Comparison of ENCODE assay signal across 17 cellular contexts in the genomic region with DNA sequence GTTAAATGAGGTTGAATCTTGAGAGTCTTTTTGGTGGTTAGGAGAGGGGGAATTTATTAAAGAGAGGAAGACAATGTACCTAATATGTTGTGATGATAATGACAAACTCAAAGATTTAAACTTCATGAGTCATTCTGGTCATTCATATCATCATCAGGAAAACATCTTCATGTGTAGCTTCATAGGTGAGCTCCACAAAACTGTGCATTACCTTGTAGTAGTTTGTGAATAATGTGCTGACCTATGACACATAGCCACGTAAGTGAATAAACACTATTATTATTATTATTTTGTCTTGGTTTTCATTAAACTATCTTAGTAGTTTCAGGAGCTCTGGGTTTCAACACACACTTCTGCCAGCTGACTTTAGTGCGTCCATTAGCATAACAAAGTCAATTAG. TPM values are rescaled to one million over a fixed set of nuclear protein-coding genes. Genes with fewer than 3 reads are reported as not detected.
DNase-seq lines count a peak whose midpoint lies in the region; ATAC-seq, FAIRE-seq and TF ChIP-seq lines count a peak whose summit lies in the region.
"Had no signal": no experiment of that assay in that cellular context is flagged by ENCODE, and none has a peak within 500 bp of the region (broad histone marks: within the 10 kb centered on the region; RNA-seq: fewer than 3 reads in every experiment).

No MANE protein-coding gene starts in this region.

- H3K9me2 ChIP-seq in PC-9 (ENCODE audit: insufficient read depth): no peaks in the 10 kb centered on the region

- no TSS peak for BruUV-seq in PC-9 (replicated peaks; lab: Mats Ljungman, UMichigan)

- no peaks in the 10 kb centered on the region for H3K79me2 ChIP-seq in PC-9 (ENCODE audit: low read depth)

- no peak for TF ChIP-seq CTCF in PC-9 (conservative IDR thresholded peaks at IDR 0.05)

- no peak overlapping the region for H2AFZ ChIP-seq in PC-9

- H3F3A ChIP-seq in PC-9 (ENCODE audit: insufficient read depth, low read depth): no peaks in the 10 kb centered on the region

- peak; percentile 34 for FAIRE-seq in A204.1 (lab: Jason Lieb, UNC)
- FAIRE-seq: G401.6 had no signal

- H3K27ac ChIP-seq in PC-9 (no peak overlapping the region), epithelial cell of prostate (peak overlapping the region; percentile 30), muscle layer of duodenum (ENCODE audit: low read length) (no peak overlapping the region)
- H3K27ac ChIP-seq: upper lobe of right lung had no signal

- H3K9me3 ChIP-seq in PC-9 (ENCODE audit: insufficient read depth, low read depth) (no peaks in the 10 kb centered on the region), muscle layer of duodenum (ENCODE audit: control insufficient read depth in 1 of 2, low read length in 2 of 2) (no peaks in the 10 kb centered on the region)
- H3K9me3 ChIP-seq: upper lobe of right lung had no signal

- peaks cover 10% of the 10 kb centered on the region; the same call in 1 of the 2 replicates for H3K4me1 ChIP-seq in PC-9 (replicated peaks; ENCODE audit: insufficient read depth)
- H3K4me1 ChIP-seq in muscle layer of duodenum (ENCODE audit: control insufficient read depth in 1 of 2, insufficient read depth in 2 of 2, low read length in 2 of 2): peaks cover 0 to 24% of the 10 kb centered on the region in 2 donors

- peak overlapping the region; percentile 72; the same call in 1 of the 2 replicates for H3K4me2 ChIP-seq in PC-9

- CTCF ChIA-PET in PC-9 (lab: Charles Lee): no interaction called here

- H3K27me3 ChIP-seq in PC-9 (ENCODE audit: insufficient read depth, low read depth) (peaks cover 32% of the 10 kb centered on the region), muscle layer of duodenum (ENCODE audit: low read depth, low read length) (peaks cover 7% of the 10 kb centered on the region)

- DNase-seq in PC-9 (no peak), epithelial cell of prostate (ENCODE audit: low read depth, low spot score) (no peak)
- no peak for DNase-seq in stimulated activated CD4-positive, alpha-beta T cell treated with anti-CD3 and anti-CD28 coated beads, Interleukin-4, amount 100 ng/mL, for 24 hours
- DNase-seq: activated CD8-positive, alpha-beta T cell treated with anti-CD3 and anti-CD28 coated beads, Interleukin-2, amount 10 ng/mL, durations not matched to agents 7 days and 5 days; COR-L47; dorsolateral prefrontal cortex; foreskin melanocyte; islet precursor cell; SIG-M5; stimulated activated CD4-positive, alpha-beta T cell treated with anti-CD3 and anti-CD28 coated beads, Interleukin-2, amount 100 ng/mL, for 24 hours; upper lobe of right lung had no signal

- H3K36me3 ChIP-seq in PC-9 (ENCODE audit: low read depth) (no peaks in the 10 kb centered on the region), muscle layer of duodenum (ENCODE audit: control insufficient read depth in 1 of 2, insufficient read depth in 2 of 2, low read length in 2 of 2) (no peaks in the 10 kb centered on the region)
- H3K36me3 ChIP-seq: upper lobe of right lung had no signal

- H3K4me3 ChIP-seq in PC-9: no peak overlapping the region; the same call in 1 of the 2 replicates
- peak overlapping the region; percentile 62 to 82 for H3K4me3 ChIP-seq in muscle layer of duodenum (ENCODE audit: low read depth in 1 of 2, low read length in 2 of 2)

- intact Hi-C loops in PC-9 (cut with micrococcal nuclease; ENCODE audit: unreplicated experiment): no loop called here

- ATAC-seq in HG03442 (IDR thresholded peaks at IDR 0.05; ENCODE audit: unreplicated experiment) (no peak), HG03196 (IDR thresholded peaks at IDR 0.05; ENCODE audit: unreplicated experiment) (no peak), HG03460 (IDR thresholded peaks at IDR 0.05; ENCODE audit: unreplicated experiment) (no peak)
- ATAC-seq: activated CD8-positive, alpha-beta T cell treated with anti-CD3 and anti-CD28 coated beads, Interleukin-2, amount 10 ng/mL, durations not matched to agents 7 days and 5 days; upper lobe of right lung had no signal

- POLR2A ChIA-PET in PC-9 (lab: Charles Lee; ENCODE audit: unreplicated experiment): no interaction called here

- no peaks in the 10 kb centered on the region for H4K20me1 ChIP-seq in PC-9 (ENCODE audit: insufficient read depth)

RNA-seq across cellular contexts. Expression of gene GPC6, which starts 1.0 kb away (rescaled TPM):
- total RNA-seq in PC-9 (2021): not detected in 2 replicates
- total RNA-seq: activated CD8-positive, alpha-beta T cell treated with anti-CD3 and anti-CD28 coated beads, Interleukin-2, amount 10 ng/mL, durations not matched to agents 7 days and 5 days had no signal
